ENCODE assay signal across 22 cellular contexts in the genomic region with DNA sequence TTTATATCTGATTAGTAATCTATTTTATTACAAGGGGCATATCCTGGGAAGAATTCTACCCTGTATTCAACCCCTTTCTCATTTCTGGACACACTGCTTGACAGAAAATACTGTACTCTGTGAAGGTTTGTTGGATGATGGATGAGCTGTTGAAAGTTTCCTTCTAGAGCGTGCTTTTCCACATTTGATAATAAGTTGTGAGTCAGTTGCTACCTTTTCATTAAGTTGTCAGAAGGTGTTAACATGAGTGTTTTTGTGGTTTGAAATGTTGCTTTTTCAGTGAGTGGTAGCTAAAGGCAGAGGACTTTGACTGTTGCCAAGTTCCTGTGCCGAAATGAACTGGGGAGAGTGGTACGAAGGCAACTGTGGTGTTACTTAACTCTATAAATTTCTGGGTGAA.
"Had no signal": no experiment of that assay in that cellular context is flagged by ENCODE, and none has a peak within 500 bp of the region (broad histone marks: within the 10 kb centered on the region; RNA-seq: fewer than 3 reads in every experiment).

No MANE protein-coding gene starts in this region.

- H3K4me3 ChIP-seq: body of pancreas, dorsolateral prefrontal cortex, gastrocnemius medialis, lower lobe of right lung, sigmoid colon, tibial artery had no signal

- H3K9me3 ChIP-seq: body of pancreas, gastrocnemius medialis, lower lobe of right lung, neutrophil, sigmoid colon, tibial artery had no signal

- H3K4me3 Mint-ChIP-seq: activated CD4-positive, alpha-beta memory T cell treated with anti-CD3 and anti-CD28 coated beads for 36 hours; activated naive CD4-positive, alpha-beta T cell treated with anti-CD3 and anti-CD28 coated beads, Interleukin-2, amount 50 U/mL, for 24 hours; activated T-cell treated with anti-CD3 and anti-CD28 coated beads, Interleukin-2, amount 50 U/mL, for 4 hours; natural killer cell; T-cell; WTC11 had no signal

- H3K79me2 ChIP-seq: parathyroid adenoma had no signal

- DNase-seq: activated CD4-positive, alpha-beta memory T cell treated with anti-CD3 and anti-CD28 coated beads for 36 hours; activated CD4-positive, alpha-beta T cell treated with anti-CD3 and anti-CD28 coated beads for 4 hours; activated gamma-delta T cell; activated T-cell treated with anti-CD3 and anti-CD28 coated beads, Interleukin-2, amount 50 U/mL, for 4 hours; amniotic stem cell; body of pancreas; caudate nucleus; dorsolateral prefrontal cortex; erythroblast; gastrocnemius medialis; head of caudate nucleus; lower lobe of right lung; natural killer cell; sigmoid colon; stimulated activated naive CD4-positive, alpha-beta T cell treated with Interleukin-2 at 50 U/mL for 16 hours; substantia nigra; T-cell; tibial artery had no signal

- H3K27ac Mint-ChIP-seq: activated CD4-positive, alpha-beta memory T cell treated with anti-CD3 and anti-CD28 coated beads for 36 hours; activated naive CD4-positive, alpha-beta T cell treated with anti-CD3 and anti-CD28 coated beads, Interleukin-2, amount 50 U/mL, for 24 hours; natural killer cell; T-cell; WTC11 had no signal

- H3K9me3 Mint-ChIP-seq: activated CD4-positive, alpha-beta memory T cell treated with anti-CD3 and anti-CD28 coated beads for 36 hours; activated naive CD4-positive, alpha-beta T cell treated with anti-CD3 and anti-CD28 coated beads, Interleukin-2, amount 50 U/mL, for 24 hours; natural killer cell; T-cell had no signal

- H3K36me3 ChIP-seq: gastrocnemius medialis, lower lobe of right lung, neutrophil, sigmoid colon, tibial artery had no signal

- H3K36me3 Mint-ChIP-seq: activated CD4-positive, alpha-beta memory T cell treated with anti-CD3 and anti-CD28 coated beads for 36 hours; activated naive CD4-positive, alpha-beta T cell treated with anti-CD3 and anti-CD28 coated beads, Interleukin-2, amount 50 U/mL, for 24 hours; natural killer cell; T-cell; WTC11 had no signal

- H3K27me3 Mint-ChIP-seq: activated CD4-positive, alpha-beta memory T cell treated with anti-CD3 and anti-CD28 coated beads for 36 hours; activated naive CD4-positive, alpha-beta T cell treated with anti-CD3 and anti-CD28 coated beads, Interleukin-2, amount 50 U/mL, for 24 hours; T-cell had no signal

- H3K27ac ChIP-seq: body of pancreas, dorsolateral prefrontal cortex, gastrocnemius medialis, lower lobe of right lung, neutrophil, parathyroid adenoma, sigmoid colon, tibial artery had no signal

- ATAC-seq: activated T-cell treated with anti-CD3 and anti-CD28 coated beads, Interleukin-2, amount 50 U/mL, for 4 hours; body of pancreas; gastrocnemius medialis; lower lobe of right lung; natural killer cell; T-cell; WTC11 had no signal

- H2AFZ ChIP-seq: parathyroid adenoma had no signal
